ENCODE assay signal across 9 cellular contexts in the genomic region with DNA sequence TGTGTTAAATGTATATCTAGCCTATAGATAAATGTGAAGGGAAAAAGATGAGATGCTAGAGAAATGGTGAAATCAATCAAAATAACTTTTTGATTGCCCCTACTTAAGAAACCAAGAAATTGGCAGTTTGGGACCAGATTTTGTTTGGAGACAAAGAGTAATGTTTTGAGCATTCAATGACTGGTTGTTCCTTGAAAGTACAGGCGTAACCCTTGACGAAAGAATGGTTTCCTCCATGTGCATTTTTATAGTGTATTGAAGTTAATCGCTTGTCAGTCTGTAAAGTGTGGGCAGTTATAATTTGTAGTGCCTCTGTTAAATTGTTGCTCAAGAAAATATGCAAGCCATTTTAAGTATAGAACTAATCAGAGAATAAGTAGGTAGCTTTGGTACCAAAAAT. TPM values are rescaled to one million over a fixed set of nuclear protein-coding genes. Genes with fewer than 3 reads are reported as not detected.
DNase-seq lines count a peak whose midpoint lies in the region; ATAC-seq, FAIRE-seq and TF ChIP-seq lines count a peak whose summit lies in the region.
"Had no signal": no experiment of that assay in that cellular context is flagged by ENCODE, and none has a peak within 500 bp of the region (broad histone marks: within the 10 kb centered on the region; RNA-seq: fewer than 3 reads in every experiment).

No MANE protein-coding gene starts in this region.

- intact Hi-C loops in HepG2 (cut with micrococcal nuclease; ENCODE audit: unreplicated experiment): loop anchor here (2.0 to 5.0 kb wide), 2 partner anchors 37 to 47 kb away; a partner anchor contains a TSS
- intact Hi-C loops in right lobe of liver (cut with DNase I): no loop called here

- FAIRE-seq in HepG2 (lab: Jason Lieb, UNC) (no peak), GM12892 (lab: Jason Lieb, UNC) (no peak)

- H3K36me3 ChIP-seq in HepG2 (replicated peaks in 1 of 2; ENCODE audit: control insufficient read depth in 1 of 2, insufficient read depth in 2 of 2, low read length in 2 of 2) (peaks cover 3 to 17% of the 10 kb centered on the region in 2 experiments; a peak in 4 of 5 replicates), right lobe of liver (no peaks in the 10 kb centered on the region), WERI-Rb-1 (peaks cover 43% of the 10 kb centered on the region)

- no peak for DNase-seq in HepG2 (ENCODE audit: low spot score)
- no peak for DNase-seq in right lobe of liver
- no peak for DNase-seq in WERI-Rb-1
- DNase-seq in foreskin keratinocyte: no peak
- no peak for DNase-seq in EL
- DNase-seq in superior temporal gyrus (ENCODE audit: extremely low spot score): no peak
- no peak for DNase-seq in GM12892 (ENCODE audit: insufficient read length)
- DNase-seq: NCI-H1436 treated with DMSO at 0.1 percent for 48 hours had no signal

- peak overlapping the region; percentile 94 for H3K4me2 ChIP-seq in HepG2 (ENCODE audit: low read depth, low read length)

- 70% methylated on average over 3 of the region's 3 CpGs for WGBS in HepG2 (ENCODE audit: low lambda C conversion rate)
- WGBS in right lobe of liver (ENCODE audit: insufficient coverage, low coverage, low lambda C conversion rate, missing lambda C conversion rate): 70% methylated on average over 3 of the region's 3 CpGs

- H3K27ac ChIP-seq in HepG2 (ENCODE audit: extremely low read length, insufficient read depth, low read length): no peak overlapping the region
- H3K27ac ChIP-seq in right lobe of liver: no peak overlapping the region
- no peak overlapping the region for H3K27ac ChIP-seq in WERI-Rb-1
- peak overlapping the region; percentile 62 for H3K27ac ChIP-seq in foreskin keratinocyte

- BruUV-seq in HepG2 (replicated peaks; lab: Mats Ljungman, UMichigan): TSS peak; percentile 78

- peaks cover 27% of the 10 kb centered on the region for H3K79me2 ChIP-seq in HepG2 (ENCODE audit: insufficient read depth, low read length)

- H3K9ac ChIP-seq in HepG2 (ENCODE audit: insufficient read depth, low read depth, low read length): peak overlapping the region; percentile 90

- H3K9me3 ChIP-seq in HepG2 (ENCODE audit: low read length): no peaks in the 10 kb centered on the region
- H3K9me3 ChIP-seq in right lobe of liver: no peaks in the 10 kb centered on the region
- H3K9me3 ChIP-seq in WERI-Rb-1 (ENCODE audit: severe bottlenecking): no peaks in the 10 kb centered on the region

- TF ChIP-seq POLR2A in HepG2 (IDR thresholded peaks at IDR 0.05; ENCODE audit: insufficient read depth in 1 of 2, low read depth in 2 of 2, low read length in 2 of 2) (no peak), right lobe of liver (IDR thresholded peaks at IDR 0.05) (no peak), GM12892 (IDR thresholded peaks at IDR 0.05; ENCODE audit: low read depth, low read length) (no peak)

- H4K20me1 ChIP-seq in HepG2 (ENCODE audit: insufficient read depth, low read length): no peaks in the 10 kb centered on the region; the same call in 1 of the 2 replicates

- H3K4me3 ChIP-seq in HepG2 (replicated peaks in 1 of 3; ENCODE audit: insufficient read depth in 1 of 3, low read depth in 2 of 3, low read length in 3 of 3) (peak overlapping the region; percentile 77 to 98 (median 96)), right lobe of liver (no peak overlapping the region), WERI-Rb-1 (ENCODE audit: low read depth, low read length) (peak overlapping the region; percentile 95)

- POLR2A ChIA-PET in HepG2 (lab: Yijun Ruan, JAX): interaction anchor here (1.4 to 3.7 kb wide), 2 partner anchors 37 to 683 kb away, joined by 3 to 40 read pairs; a partner anchor contains a TSS

- TF ChIP-seq EP300 in HepG2 (IDR thresholded peaks at IDR 0.05; ENCODE audit: low read depth in 2 of 2, low read length in 2 of 2): no peak
- no peak for TF ChIP-seq EP300 in HepG2 (CRISPR knock-in tag; IDR thresholded peaks at IDR 0.05; ENCODE audit: borderline replicate concordance)

- CTCF ChIA-PET in HepG2 (lab: Yijun Ruan, JAX; ENCODE audit: low intra/inter-chr PET ratio, low total read pairs): no interaction called here

- H2AFZ ChIP-seq in HepG2 (ENCODE audit: low read length): no peak overlapping the region

- no peak for TF ChIP-seq RAD21 in HepG2 (CRISPR knock-in tag; IDR thresholded peaks at IDR 0.05)

- H3K4me1 ChIP-seq in HepG2 (ENCODE audit: insufficient read depth, low read length) (peaks cover 27% of the 10 kb centered on the region), right lobe of liver (peaks cover 0 to 4% (median 0%) of the 10 kb centered on the region in 4 donors), foreskin keratinocyte (peaks cover 20% of the 10 kb centered on the region)

- in situ Hi-C loops in HepG2 (cut with HindIII; ENCODE audit: extremely low pct_ligation_motif_present, low pct_unique_long_range_greater_than_20kb): no loop called here

- TF ChIP-seq CTCF in HepG2 (CRISPR knock-in tag; IDR thresholded peaks at IDR 0.05) (no peak), right lobe of liver (IDR thresholded peaks at IDR 0.05) (no peak), WERI-Rb-1 (IDR thresholded peaks at IDR 0.05; ENCODE audit: low read depth, low read length) (no peak), foreskin keratinocyte (conservative IDR thresholded peaks at IDR 0.05) (no peak)

- H3K27me3 ChIP-seq in HepG2 (ENCODE audit: control insufficient read depth in 1 of 2, insufficient read depth in 2 of 2, low read length in 2 of 2) (no peaks in the 10 kb centered on the region), right lobe of liver (no peaks in the 10 kb centered on the region), WERI-Rb-1 (ENCODE audit: insufficient read depth, low read depth, severe bottlenecking) (no peaks in the 10 kb centered on the region), foreskin keratinocyte (no peaks in the 10 kb centered on the region)

- no peak for ATAC-seq in HepG2
- ATAC-seq in right lobe of liver: no peak
- no peak for ATAC-seq in foreskin keratinocyte
- ATAC-seq in GM21723 (IDR thresholded peaks at IDR 0.05; ENCODE audit: unreplicated experiment): no peak

TF ChIP-seq in HepG2, 621 proteins besides CTCF, POLR2A, EP300 and RAD21 (continues in another document):
- no peak for TF ChIP-seq YY1 (IDR thresholded peaks at IDR 0.05; ENCODE audit: insufficient read depth, insufficient replicate concordance, low read depth, low read length)

RNA-seq across cellular contexts. Expression of a gene that starts 1.2 kb away (rescaled TPM):
- total RNA-seq in HepG2 (2016; rRNA removed; fragmentation: Illumina TruSeq; extraction: Trizol): 38.1 and 51.2 TPM in 2 replicates
- 25.1 and 27.8 TPM in 2 replicates for total RNA-seq in HepG2 (2016; cell fraction: cytosol; rRNA removed; fragmentation: Illumina TruSeq; extraction: Trizol; ENCODE audit: low read depth)
- total RNA-seq in HepG2 (2016; cell fraction: insoluble cytoplasmic fraction; rRNA removed; fragmentation: Illumina TruSeq; extraction: Trizol): 36.6 and 47.8 TPM in 2 replicates
- total RNA-seq in HepG2 (2016; cell fraction: membrane; rRNA removed; fragmentation: Illumina TruSeq; extraction: Trizol): 11.1 and 11.6 TPM in 2 replicates
- total RNA-seq in HepG2 (2016; cell fraction: nucleus; rRNA removed; fragmentation: Illumina TruSeq; extraction: Trizol): 35.8 and 39.8 TPM in 2 replicates
- polyA plus RNA-seq in HepG2 (2011; rRNA removed): 8.4 and 11.3 TPM in 2 replicates
- polyA plus RNA-seq in HepG2 (2011; cell fraction: cytosol; rRNA removed): 3.8 and 5.7 TPM in 2 replicates
- polyA plus RNA-seq in HepG2 (2011; cell fraction: nucleus; rRNA removed): 18.6 and 25.3 TPM in 2 replicates
- 6.7 and 12.1 TPM in 2 replicates for polyA plus RNA-seq in HepG2 (2012)
- 1.1 and 1.3 TPM in 2 replicates for polyA plus RNA-seq in HepG2 (2016; cell fraction: cytosol; fragmentation: Illumina TruSeq; extraction: Trizol; ENCODE audit: low read depth)
- polyA plus RNA-seq in HepG2 (2016; cell fraction: insoluble cytoplasmic fraction; fragmentation: Illumina TruSeq; extraction: Trizol; ENCODE audit: low read depth): 41.4 and 46.9 TPM in 2 replicates
- polyA plus RNA-seq in HepG2 (2016; cell fraction: membrane; fragmentation: Illumina TruSeq; extraction: Trizol; ENCODE audit: low read depth): 2.8 and 3.7 TPM in 2 replicates
- polyA plus RNA-seq in HepG2 (2016; cell fraction: nucleus; fragmentation: Illumina TruSeq; extraction: Trizol; ENCODE audit: insufficient read depth, low read depth): 51.9 and 52.6 TPM in 2 replicates
- polyA minus RNA-seq in HepG2 (2011; rRNA and poly(A)+ RNA removed; ENCODE audit: low replicate concordance): 9.4 and 66.2 TPM in 2 replicates
- polyA minus RNA-seq in HepG2 (2011; cell fraction: cytosol; rRNA and poly(A)+ RNA removed): 5.4 and 6.8 TPM in 2 replicates
- polyA minus RNA-seq in HepG2 (2011; cell fraction: nucleus; rRNA and poly(A)+ RNA removed): 19.5 and 25.9 TPM in 2 replicates
- total RNA-seq in right lobe of liver: 1 to 10 TPM in 4 of 6 experiments, under 1 TPM in 2; 0.09 to 2.2 (median 1.2) TPM
- 66.4 and 88.7 TPM in 2 replicates for total RNA-seq in foreskin keratinocyte
- 23.1 and 38.2 TPM in 2 replicates for polyA plus RNA-seq in foreskin keratinocyte
- 20.4 TPM for polyA plus RNA-seq in GM12892 (2012; ENCODE audit: missing spikeins)

RNA-seq across cellular contexts. Expression of a gene that starts 37.2 kb away (rescaled TPM):
- total RNA-seq in HepG2 (2016; rRNA removed; fragmentation: Illumina TruSeq; extraction: Trizol) (797 and 817 TPM in 2 replicates), right lobe of liver (100 to 1,000 TPM; 164 to 536 (median 471) TPM), foreskin keratinocyte (636 and 760 TPM in 2 replicates)
- total RNA-seq in HepG2 (2016; cell fraction: cytosol; rRNA removed; fragmentation: Illumina TruSeq; extraction: Trizol; ENCODE audit: low read depth): 2,715 and 2,875 TPM in 2 replicates
- total RNA-seq in HepG2 (2016; cell fraction: insoluble cytoplasmic fraction; rRNA removed; fragmentation: Illumina TruSeq; extraction: Trizol): 770 and 847 TPM in 2 replicates
- 2,691 and 2,904 TPM in 2 replicates for total RNA-seq in HepG2 (2016; cell fraction: membrane; rRNA removed; fragmentation: Illumina TruSeq; extraction: Trizol)
- 376 and 425 TPM in 2 replicates for total RNA-seq in HepG2 (2016; cell fraction: nucleus; rRNA removed; fragmentation: Illumina TruSeq; extraction: Trizol)
- polyA plus RNA-seq in HepG2 (2011; rRNA removed) (929 and 1,118 TPM in 2 replicates), foreskin keratinocyte (3,232 and 3,373 TPM in 2 replicates)
- polyA plus RNA-seq in HepG2 (2011; cell fraction: cytosol; rRNA removed): 1,248 and 1,609 TPM in 2 replicates
- polyA plus RNA-seq in HepG2 (2011; cell fraction: nucleus; rRNA removed): 481 and 511 TPM in 2 replicates
- polyA plus RNA-seq in HepG2 (2012): 1,800 and 1,929 TPM in 2 replicates
- polyA plus RNA-seq in HepG2 (2016; cell fraction: cytosol; fragmentation: Illumina TruSeq; extraction: Trizol; ENCODE audit: low read depth): 7,466 and 8,712 TPM in 2 replicates
- polyA plus RNA-seq in HepG2 (2016; cell fraction: insoluble cytoplasmic fraction; fragmentation: Illumina TruSeq; extraction: Trizol; ENCODE audit: low read depth): 1,627 and 1,657 TPM in 2 replicates
- polyA plus RNA-seq in HepG2 (2016; cell fraction: membrane; fragmentation: Illumina TruSeq; extraction: Trizol; ENCODE audit: low read depth): 6,180 and 6,214 TPM in 2 replicates
- polyA plus RNA-seq in HepG2 (2016; cell fraction: nucleus; fragmentation: Illumina TruSeq; extraction: Trizol; ENCODE audit: insufficient read depth, low read depth): 1,328 and 1,370 TPM in 2 replicates
- 1,160 and 1,197 TPM in 2 replicates for polyA minus RNA-seq in HepG2 (2011; rRNA and poly(A)+ RNA removed; ENCODE audit: low replicate concordance)
- polyA minus RNA-seq in HepG2 (2011; cell fraction: cytosol; rRNA and poly(A)+ RNA removed): 1,916 and 2,042 TPM in 2 replicates
- polyA minus RNA-seq in HepG2 (2011; cell fraction: nucleus; rRNA and poly(A)+ RNA removed): 190 and 217 TPM in 2 replicates
- polyA plus RNA-seq in GM12892 (2012; ENCODE audit: missing spikeins): 1,556 TPM

Comparison
In these comparisons a context has a peak if more than half of its experiments do, and no peak if none do; other contexts are left out.
1. H3K4me3 ChIP-seq: peak in HepG2 (3 of 3) and WERI-Rb-1 (single experiment); none in right lobe of liver (0 of 3).